1 cellular context compared by ENCODE assay signal in genomic region chr2:127561371-127561770, GRCh38.
TF ChIP-seq lines count a peak whose summit lies in the region.

No MANE protein-coding gene starts in this region.

TF ChIP-seq in HepG2, 621 proteins besides CTCF, POLR2A, EP300 and RAD21:
- TF ChIP-seq, protein P1, sequence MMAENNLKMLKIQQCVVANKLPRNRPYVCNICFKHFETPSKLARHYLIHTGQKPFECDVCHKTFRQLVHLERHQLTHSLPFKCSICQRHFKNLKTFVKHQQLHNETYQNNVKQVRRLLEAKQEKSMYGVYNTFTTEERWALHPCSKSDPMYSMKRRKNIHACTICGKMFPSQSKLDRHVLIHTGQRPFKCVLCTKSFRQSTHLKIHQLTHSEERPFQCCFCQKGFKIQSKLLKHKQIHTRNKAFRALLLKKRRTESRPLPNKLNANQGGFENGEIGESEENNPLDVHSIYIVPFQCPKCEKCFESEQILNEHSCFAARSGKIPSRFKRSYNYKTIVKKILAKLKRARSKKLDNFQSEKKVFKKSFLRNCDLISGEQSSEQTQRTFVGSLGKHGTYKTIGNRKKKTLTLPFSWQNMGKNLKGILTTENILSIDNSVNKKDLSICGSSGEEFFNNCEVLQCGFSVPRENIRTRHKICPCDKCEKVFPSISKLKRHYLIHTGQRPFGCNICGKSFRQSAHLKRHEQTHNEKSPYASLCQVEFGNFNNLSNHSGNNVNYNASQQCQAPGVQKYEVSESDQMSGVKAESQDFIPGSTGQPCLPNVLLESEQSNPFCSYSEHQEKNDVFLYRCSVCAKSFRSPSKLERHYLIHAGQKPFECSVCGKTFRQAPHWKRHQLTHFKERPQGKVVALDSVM (CRISPR knock-in tag; IDR thresholded peaks at IDR 0.05): 0 out of 2 replicates have a peak, but pooled peaks have one; percentile 17
- TF ChIP-seq ZNF75D (CRISPR knock-in tag; IDR thresholded peaks at IDR 0.05; ENCODE audit: borderline replicate concordance): no peak
